ENCODE assay signal across 28 cellular contexts in the genomic region with DNA sequence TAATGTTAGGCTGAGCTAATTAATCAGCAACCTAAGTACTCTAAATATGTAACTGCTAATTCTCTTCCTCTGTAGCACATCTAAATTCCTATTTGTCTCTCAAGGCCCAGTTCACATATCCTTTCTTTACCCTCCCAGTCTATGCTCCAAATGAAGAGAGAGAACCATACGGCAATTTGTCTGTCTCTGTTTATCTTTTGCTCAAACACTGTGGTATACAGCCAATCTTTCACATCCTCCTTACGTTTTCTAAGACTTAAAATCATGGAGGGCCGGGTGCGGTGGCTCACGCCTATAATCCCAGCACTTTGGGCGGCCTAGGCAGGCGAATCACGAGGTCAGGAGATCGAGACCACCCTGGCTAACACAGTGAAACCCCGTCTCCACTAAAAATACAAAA.
"Had no signal": no experiment of that assay in that cellular context is flagged by ENCODE, and none has a peak within 500 bp of the region (broad histone marks: within the 10 kb centered on the region; RNA-seq: fewer than 3 reads in every experiment).

No MANE protein-coding gene starts in this region.

- H3K27ac ChIP-seq: colonic mucosa, coronary artery, epithelial cell of prostate, esophagus squamous epithelium, foreskin keratinocyte, heart left ventricle, heart right ventricle had no signal

- H3K9me3 ChIP-seq: colonic mucosa, esophagus muscularis mucosa, esophagus squamous epithelium, gastrocnemius medialis, gastroesophageal sphincter, heart left ventricle, heart right ventricle had no signal

- H3K4me3 Mint-ChIP-seq: dendritic cell treated with granulocyte-macrophage colony-stimulating factor and Interleukin-4, amounts not matched to agents 40 ng/mL and 50 ng/mL, for 4 days; effector memory CD8-positive, alpha-beta T cell; endodermal cell had no signal

- DNase-seq: colonic mucosa; cortex of kidney; dermis blood vessel endothelial cell; dorsolateral prefrontal cortex; effector CD4-positive, alpha-beta T cell; effector CD8-positive, alpha-beta T cell; effector memory CD4-positive, alpha-beta T cell; effector memory CD8-positive, alpha-beta T cell; endodermal cell; erythroblast; esophagus squamous epithelium; foreskin fibroblast; foreskin keratinocyte; foreskin melanocyte; gastrocnemius medialis; head of caudate nucleus; heart left ventricle; heart right ventricle had no signal

- ATAC-seq: effector memory CD8-positive, alpha-beta T cell; esophagus mucosa; foreskin keratinocyte; gastrocnemius medialis; heart left ventricle; heart right ventricle had no signal

- H3K36me3 ChIP-seq: colonic mucosa had no signal

- H3K4me3 ChIP-seq: colonic mucosa, coronary artery, dorsolateral prefrontal cortex, esophagus muscularis mucosa, esophagus squamous epithelium, gastrocnemius medialis, gastroesophageal sphincter, heart left ventricle, heart right ventricle had no signal

- FAIRE-seq: colon, endometrium, endothelial cell of umbilical vein, frontal cortex had no signal

- H3K27me3 ChIP-seq: colonic mucosa, dorsolateral prefrontal cortex, esophagus muscularis mucosa, esophagus squamous epithelium, foreskin keratinocyte, gastrocnemius medialis, gastroesophageal sphincter, heart left ventricle, heart right ventricle had no signal

- H3K9me3 Mint-ChIP-seq: dendritic cell treated with granulocyte-macrophage colony-stimulating factor and Interleukin-4, amounts not matched to agents 40 ng/mL and 50 ng/mL, for 4 days; effector memory CD8-positive, alpha-beta T cell; endodermal cell had no signal

- H3K27ac Mint-ChIP-seq: dendritic cell treated with granulocyte-macrophage colony-stimulating factor and Interleukin-4, amounts not matched to agents 40 ng/mL and 50 ng/mL, for 4 days; effector memory CD8-positive, alpha-beta T cell; endodermal cell had no signal

- H3K4me1 ChIP-seq: colonic mucosa, foreskin keratinocyte had no signal
